In the genomic region with DNA sequence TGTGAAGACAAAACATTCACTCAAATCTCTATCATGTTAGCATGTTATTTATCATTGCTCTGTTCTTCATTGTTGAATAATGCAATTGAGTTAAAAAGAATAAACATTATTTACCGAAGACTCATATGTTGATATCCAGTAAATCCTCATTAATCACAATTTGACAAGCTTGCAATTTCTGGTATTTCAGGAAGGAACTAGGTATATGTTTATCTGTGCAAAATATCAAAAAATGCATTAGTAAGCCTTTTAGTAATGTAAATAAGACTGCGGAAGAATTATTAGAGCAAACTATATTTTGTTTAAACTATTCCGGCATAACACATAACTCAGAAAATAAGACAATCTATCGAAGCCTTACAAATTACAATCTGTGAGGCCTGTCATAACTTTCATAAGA, we compare ENCODE assay signal across 19 cellular contexts.
"Had no signal": no experiment of that assay in that cellular context is flagged by ENCODE, and none has a peak within 500 bp of the region (broad histone marks: within the 10 kb centered on the region; RNA-seq: fewer than 3 reads in every experiment).

No MANE protein-coding gene starts in this region.

- H3K9me3 Mint-ChIP-seq: endodermal cell, nephron progenitor cell had no signal

- H3K27me3 ChIP-seq: sigmoid colon, stomach, transverse colon had no signal

- H3K9me3 ChIP-seq: left ventricle myocardium inferior, sigmoid colon, stomach, thoracic aorta, transverse colon had no signal

- H3K27me3 Mint-ChIP-seq: naive thymus-derived CD4-positive, alpha-beta T cell had no signal

- ATAC-seq: left cardiac atrium; naive thymus-derived CD4-positive, alpha-beta T cell had no signal

- H3K36me3 ChIP-seq: left ventricle myocardium inferior, sigmoid colon, stomach, thoracic aorta, transverse colon had no signal

- H3K4me1 ChIP-seq: left ventricle myocardium inferior, sigmoid colon, transverse colon had no signal

- H3K4me3 Mint-ChIP-seq: endodermal cell; naive thymus-derived CD4-positive, alpha-beta T cell; nephron progenitor cell had no signal

- H3K27ac Mint-ChIP-seq: endodermal cell; naive thymus-derived CD4-positive, alpha-beta T cell; nephron progenitor cell had no signal

- H3K27ac ChIP-seq: coronary artery, left ventricle myocardium inferior, sigmoid colon, skin epidermis, stomach, thoracic aorta, transverse colon had no signal

- H3K36me3 Mint-ChIP-seq: naive thymus-derived CD4-positive, alpha-beta T cell had no signal

- H3K4me3 ChIP-seq: coronary artery, left ventricle myocardium inferior, lung, sigmoid colon, skin epidermis, stomach, thoracic aorta, transverse colon had no signal

- DNase-seq: effector CD4-positive, alpha-beta T cell; endodermal cell; left cardiac atrium; left ventricle myocardium inferior; mesendoderm; naive thymus-derived CD4-positive, alpha-beta T cell; nephron progenitor cell; posterior cingulate gyrus; sigmoid colon; stimulated activated CD4-positive, alpha-beta T cell treated with anti-CD3 and anti-CD28 coated beads, Interleukin-2, amount 100 ng/mL, for 24 hours; stimulated activated CD4-positive, alpha-beta T cell treated with anti-CD3 and anti-CD28 coated beads, Interleukin-4, amount 100 ng/mL, for 4 hours; stimulated activated naive CD4-positive, alpha-beta T cell; stomach; substantia nigra; transverse colon had no signal

- H3K4me1 Mint-ChIP-seq: naive thymus-derived CD4-positive, alpha-beta T cell had no signal
